Comparison of ENCODE assay signal across 1 cellular context in genomic region chr6:56770011-56770520, GRCh38.
TF ChIP-seq lines count a peak whose summit lies in the region.

No MANE protein-coding gene starts in this region.

TF ChIP-seq in HepG2, 621 proteins besides CTCF, POLR2A, EP300 and RAD21 (continued from another document):
- TF ChIP-seq, protein P1, sequence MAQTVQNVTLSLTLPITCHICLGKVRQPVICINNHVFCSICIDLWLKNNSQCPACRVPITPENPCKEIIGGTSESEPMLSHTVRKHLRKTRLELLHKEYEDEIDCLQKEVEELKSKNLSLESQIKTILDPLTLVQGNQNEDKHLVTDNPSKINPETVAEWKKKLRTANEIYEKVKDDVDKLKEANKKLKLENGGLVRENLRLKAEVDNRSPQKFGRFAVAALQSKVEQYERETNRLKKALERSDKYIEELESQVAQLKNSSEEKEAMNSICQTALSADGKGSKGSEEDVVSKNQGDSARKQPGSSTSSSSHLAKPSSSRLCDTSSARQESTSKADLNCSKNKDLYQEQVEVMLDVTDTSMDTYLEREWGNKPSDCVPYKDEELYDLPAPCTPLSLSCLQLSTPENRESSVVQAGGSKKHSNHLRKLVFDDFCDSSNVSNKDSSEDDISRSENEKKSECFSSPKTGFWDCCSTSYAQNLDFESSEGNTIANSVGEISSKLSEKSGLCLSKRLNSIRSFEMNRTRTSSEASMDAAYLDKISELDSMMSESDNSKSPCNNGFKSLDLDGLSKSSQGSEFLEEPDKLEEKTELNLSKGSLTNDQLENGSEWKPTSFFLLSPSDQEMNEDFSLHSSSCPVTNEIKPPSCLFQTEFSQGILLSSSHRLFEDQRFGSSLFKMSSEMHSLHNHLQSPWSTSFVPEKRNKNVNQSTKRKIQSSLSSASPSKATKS (CRISPR knock-in tag; IDR thresholded peaks at IDR 0.05), result no peak
- 0 out of 2 replicates have a peak, but pooled peaks have one; percentile 6 for TF ChIP-seq ATF7 (IDR thresholded peaks at IDR 0.05)
- no peak for TF ChIP-seq ATF7 (CRISPR knock-in tag; IDR thresholded peaks at IDR 0.05)
